ENCODE assay signal across 1 cellular context in the genomic region with DNA sequence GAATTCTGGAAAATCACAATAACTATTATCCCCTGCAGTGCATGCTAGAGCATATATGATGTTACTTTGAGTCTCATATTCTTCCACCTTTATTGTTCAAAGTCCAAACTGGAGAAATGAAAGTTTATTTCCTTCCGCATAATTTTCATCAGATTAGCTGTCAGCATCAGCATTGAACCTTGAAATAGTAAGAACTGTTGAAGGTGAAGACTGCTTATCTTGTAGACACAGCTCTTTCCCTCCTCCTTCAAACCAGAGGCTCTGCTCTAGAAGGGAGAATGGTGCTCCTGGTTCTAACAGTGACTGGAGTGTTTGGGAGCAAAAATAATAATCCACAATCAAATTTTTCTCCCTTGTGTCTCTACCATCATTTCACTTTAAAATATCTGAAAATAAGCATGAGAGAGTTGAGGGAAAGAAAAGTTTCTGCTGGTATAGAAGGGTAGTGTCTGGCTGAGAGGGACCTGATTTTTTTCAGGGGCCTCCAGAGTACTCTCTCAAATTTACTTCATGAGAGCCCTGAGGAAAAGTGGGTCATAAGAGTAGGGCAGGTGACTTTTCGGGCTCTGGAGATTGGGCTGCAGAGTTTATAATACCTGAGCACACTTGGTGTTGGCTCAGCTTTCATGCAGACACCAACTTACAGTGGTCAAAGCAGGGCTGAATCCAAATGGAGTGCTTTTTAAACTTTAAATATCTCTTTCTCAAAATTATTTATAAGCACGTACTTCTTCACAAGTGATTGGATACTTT.
A peak's percentile ranks its signal among the peaks of the same experiment; 100 is the strongest.
TF ChIP-seq lines count a peak whose summit lies in the region.

No MANE protein-coding gene starts in this region.

TF ChIP-seq in K562, 482 proteins besides CTCF, POLR2A, EP300 and RAD21 (continued from another document and continues in another):
- no peak for TF ChIP-seq EZH2 (IDR thresholded peaks at IDR 0.05; ENCODE audit: borderline replicate concordance, low read depth, low read length)
- TF ChIP-seq, protein P1, sequence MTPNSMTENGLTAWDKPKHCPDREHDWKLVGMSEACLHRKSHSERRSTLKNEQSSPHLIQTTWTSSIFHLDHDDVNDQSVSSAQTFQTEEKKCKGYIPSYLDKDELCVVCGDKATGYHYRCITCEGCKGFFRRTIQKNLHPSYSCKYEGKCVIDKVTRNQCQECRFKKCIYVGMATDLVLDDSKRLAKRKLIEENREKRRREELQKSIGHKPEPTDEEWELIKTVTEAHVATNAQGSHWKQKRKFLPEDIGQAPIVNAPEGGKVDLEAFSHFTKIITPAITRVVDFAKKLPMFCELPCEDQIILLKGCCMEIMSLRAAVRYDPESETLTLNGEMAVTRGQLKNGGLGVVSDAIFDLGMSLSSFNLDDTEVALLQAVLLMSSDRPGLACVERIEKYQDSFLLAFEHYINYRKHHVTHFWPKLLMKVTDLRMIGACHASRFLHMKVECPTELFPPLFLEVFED (CRISPR knock-in tag; conservative IDR thresholded peaks at IDR 0.05), result no peak
- peak; percentile 90 for TF ChIP-seq TEAD4 (IDR thresholded peaks at IDR 0.05; ENCODE audit: low read length)
- no peak for TF ChIP-seq TEAD4 (CRISPR knock-in tag; IDR thresholded peaks at IDR 0.05; ENCODE audit: borderline replicate concordance)
- TF ChIP-seq MAFG (tag; conservative IDR thresholded peaks at IDR 0.05), result no peak
- TF ChIP-seq, protein P2, sequence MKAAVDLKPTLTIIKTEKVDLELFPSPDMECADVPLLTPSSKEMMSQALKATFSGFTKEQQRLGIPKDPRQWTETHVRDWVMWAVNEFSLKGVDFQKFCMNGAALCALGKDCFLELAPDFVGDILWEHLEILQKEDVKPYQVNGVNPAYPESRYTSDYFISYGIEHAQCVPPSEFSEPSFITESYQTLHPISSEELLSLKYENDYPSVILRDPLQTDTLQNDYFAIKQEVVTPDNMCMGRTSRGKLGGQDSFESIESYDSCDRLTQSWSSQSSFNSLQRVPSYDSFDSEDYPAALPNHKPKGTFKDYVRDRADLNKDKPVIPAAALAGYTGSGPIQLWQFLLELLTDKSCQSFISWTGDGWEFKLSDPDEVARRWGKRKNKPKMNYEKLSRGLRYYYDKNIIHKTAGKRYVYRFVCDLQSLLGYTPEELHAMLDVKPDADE (conservative IDR thresholded peaks at IDR 0.05; ENCODE audit: control insufficient read depth, low read depth, low read length), result no peak
- TF ChIP-seq TRIM28 (IDR thresholded peaks at IDR 0.05), result no peak
- TF ChIP-seq, protein P3, sequence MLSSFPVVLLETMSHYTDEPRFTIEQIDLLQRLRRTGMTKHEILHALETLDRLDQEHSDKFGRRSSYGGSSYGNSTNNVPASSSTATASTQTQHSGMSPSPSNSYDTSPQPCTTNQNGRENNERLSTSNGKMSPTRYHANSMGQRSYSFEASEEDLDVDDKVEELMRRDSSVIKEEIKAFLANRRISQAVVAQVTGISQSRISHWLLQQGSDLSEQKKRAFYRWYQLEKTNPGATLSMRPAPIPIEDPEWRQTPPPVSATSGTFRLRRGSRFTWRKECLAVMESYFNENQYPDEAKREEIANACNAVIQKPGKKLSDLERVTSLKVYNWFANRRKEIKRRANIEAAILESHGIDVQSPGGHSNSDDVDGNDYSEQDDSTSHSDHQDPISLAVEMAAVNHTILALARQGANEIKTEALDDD (IDR thresholded peaks at IDR 0.05), result peak; percentile 24; the same call in 1 of the 2 replicates
- TF ChIP-seq ZBTB17 (CRISPR knock-in tag; IDR thresholded peaks at IDR 0.05), result no peak
- TF ChIP-seq POU5F1 (IDR thresholded peaks at IDR 0.05; ENCODE audit: borderline replicate concordance, low read depth, low read length, partially characterized antibody), result no peak
- peak; percentile 91 for TF ChIP-seq CBFA2T3 (IDR thresholded peaks at IDR 0.05)
- TF ChIP-seq, protein P4, sequence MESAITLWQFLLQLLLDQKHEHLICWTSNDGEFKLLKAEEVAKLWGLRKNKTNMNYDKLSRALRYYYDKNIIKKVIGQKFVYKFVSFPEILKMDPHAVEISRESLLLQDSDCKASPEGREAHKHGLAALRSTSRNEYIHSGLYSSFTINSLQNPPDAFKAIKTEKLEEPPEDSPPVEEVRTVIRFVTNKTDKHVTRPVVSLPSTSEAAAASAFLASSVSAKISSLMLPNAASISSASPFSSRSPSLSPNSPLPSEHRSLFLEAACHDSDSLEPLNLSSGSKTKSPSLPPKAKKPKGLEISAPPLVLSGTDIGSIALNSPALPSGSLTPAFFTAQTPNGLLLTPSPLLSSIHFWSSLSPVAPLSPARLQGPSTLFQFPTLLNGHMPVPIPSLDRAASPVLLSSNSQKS (CRISPR knock-in tag; IDR thresholded peaks at IDR 0.05), result no peak
- no peak for TF ChIP-seq ZNF165 (CRISPR knock-in tag; IDR thresholded peaks at IDR 0.05; ENCODE audit: borderline replicate concordance)
- peak; percentile 81 for TF ChIP-seq GATA2 (CRISPR knock-in tag; IDR thresholded peaks at IDR 0.05)
- TF ChIP-seq, protein P5, sequence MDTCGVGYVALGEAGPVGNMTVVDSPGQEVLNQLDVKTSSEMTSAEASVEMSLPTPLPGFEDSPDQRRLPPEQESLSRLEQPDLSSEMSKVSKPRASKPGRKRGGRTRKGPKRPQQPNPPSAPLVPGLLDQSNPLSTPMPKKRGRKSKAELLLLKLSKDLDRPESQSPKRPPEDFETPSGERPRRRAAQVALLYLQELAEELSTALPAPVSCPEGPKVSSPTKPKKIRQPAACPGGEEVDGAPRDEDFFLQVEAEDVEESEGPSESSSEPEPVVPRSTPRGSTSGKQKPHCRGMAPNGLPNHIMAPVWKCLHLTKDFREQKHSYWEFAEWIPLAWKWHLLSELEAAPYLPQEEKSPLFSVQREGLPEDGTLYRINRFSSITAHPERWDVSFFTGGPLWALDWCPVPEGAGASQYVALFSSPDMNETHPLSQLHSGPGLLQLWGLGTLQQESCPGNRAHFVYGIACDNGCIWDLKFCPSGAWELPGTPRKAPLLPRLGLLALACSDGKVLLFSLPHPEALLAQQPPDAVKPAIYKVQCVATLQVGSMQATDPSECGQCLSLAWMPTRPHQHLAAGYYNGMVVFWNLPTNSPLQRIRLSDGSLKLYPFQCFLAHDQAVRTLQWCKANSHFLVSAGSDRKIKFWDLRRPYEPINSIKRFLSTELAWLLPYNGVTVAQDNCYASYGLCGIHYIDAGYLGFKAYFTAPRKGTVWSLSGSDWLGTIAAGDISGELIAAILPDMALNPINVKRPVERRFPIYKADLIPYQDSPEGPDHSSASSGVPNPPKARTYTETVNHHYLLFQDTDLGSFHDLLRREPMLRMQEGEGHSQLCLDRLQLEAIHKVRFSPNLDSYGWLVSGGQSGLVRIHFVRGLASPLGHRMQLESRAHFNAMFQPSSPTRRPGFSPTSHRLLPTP (IDR thresholded peaks at IDR 0.05; ENCODE audit: borderline replicate concordance, extremely low read depth, insufficient read length), result no peak
- peak; percentile 59 for TF ChIP-seq RBBP5 (IDR thresholded peaks at IDR 0.05; ENCODE audit: borderline replicate concordance, insufficient read depth, low read length, poor library complexity, severe bottlenecking)
- TF ChIP-seq, protein P6, sequence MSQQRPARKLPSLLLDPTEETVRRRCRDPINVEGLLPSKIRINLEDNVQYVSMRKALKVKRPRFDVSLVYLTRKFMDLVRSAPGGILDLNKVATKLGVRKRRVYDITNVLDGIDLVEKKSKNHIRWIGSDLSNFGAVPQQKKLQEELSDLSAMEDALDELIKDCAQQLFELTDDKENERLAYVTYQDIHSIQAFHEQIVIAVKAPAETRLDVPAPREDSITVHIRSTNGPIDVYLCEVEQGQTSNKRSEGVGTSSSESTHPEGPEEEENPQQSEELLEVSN (IDR thresholded peaks at IDR 0.05; ENCODE audit: borderline replicate concordance in 1 of 2, extremely low read depth in 1 of 2, insufficient read depth in 1 of 2, insufficient read length in 1 of 2, low read depth in 1 of 2, low read length in 1 of 2, poor library complexity in 1 of 2, severe bottlenecking in 1 of 2), result no peak
- TF ChIP-seq SOX6 (IDR thresholded peaks at IDR 0.05), result peak; percentile 80
- TF ChIP-seq, protein P7, sequence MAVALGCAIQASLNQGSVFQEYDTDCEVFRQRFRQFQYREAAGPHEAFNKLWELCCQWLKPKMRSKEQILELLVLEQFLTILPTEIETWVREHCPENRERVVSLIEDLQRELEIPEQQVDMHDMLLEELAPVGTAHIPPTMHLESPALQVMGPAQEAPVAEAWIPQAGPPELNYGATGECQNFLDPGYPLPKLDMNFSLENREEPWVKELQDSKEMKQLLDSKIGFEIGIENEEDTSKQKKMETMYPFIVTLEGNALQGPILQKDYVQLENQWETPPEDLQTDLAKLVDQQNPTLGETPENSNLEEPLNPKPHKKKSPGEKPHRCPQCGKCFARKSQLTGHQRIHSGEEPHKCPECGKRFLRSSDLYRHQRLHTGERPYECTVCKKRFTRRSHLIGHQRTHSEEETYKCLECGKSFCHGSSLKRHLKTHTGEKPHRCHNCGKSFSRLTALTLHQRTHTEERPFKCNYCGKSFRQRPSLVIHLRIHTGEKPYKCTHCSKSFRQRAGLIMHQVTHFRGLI (CRISPR knock-in tag; IDR thresholded peaks at IDR 0.05), result no peak
- TF ChIP-seq, protein P8, sequence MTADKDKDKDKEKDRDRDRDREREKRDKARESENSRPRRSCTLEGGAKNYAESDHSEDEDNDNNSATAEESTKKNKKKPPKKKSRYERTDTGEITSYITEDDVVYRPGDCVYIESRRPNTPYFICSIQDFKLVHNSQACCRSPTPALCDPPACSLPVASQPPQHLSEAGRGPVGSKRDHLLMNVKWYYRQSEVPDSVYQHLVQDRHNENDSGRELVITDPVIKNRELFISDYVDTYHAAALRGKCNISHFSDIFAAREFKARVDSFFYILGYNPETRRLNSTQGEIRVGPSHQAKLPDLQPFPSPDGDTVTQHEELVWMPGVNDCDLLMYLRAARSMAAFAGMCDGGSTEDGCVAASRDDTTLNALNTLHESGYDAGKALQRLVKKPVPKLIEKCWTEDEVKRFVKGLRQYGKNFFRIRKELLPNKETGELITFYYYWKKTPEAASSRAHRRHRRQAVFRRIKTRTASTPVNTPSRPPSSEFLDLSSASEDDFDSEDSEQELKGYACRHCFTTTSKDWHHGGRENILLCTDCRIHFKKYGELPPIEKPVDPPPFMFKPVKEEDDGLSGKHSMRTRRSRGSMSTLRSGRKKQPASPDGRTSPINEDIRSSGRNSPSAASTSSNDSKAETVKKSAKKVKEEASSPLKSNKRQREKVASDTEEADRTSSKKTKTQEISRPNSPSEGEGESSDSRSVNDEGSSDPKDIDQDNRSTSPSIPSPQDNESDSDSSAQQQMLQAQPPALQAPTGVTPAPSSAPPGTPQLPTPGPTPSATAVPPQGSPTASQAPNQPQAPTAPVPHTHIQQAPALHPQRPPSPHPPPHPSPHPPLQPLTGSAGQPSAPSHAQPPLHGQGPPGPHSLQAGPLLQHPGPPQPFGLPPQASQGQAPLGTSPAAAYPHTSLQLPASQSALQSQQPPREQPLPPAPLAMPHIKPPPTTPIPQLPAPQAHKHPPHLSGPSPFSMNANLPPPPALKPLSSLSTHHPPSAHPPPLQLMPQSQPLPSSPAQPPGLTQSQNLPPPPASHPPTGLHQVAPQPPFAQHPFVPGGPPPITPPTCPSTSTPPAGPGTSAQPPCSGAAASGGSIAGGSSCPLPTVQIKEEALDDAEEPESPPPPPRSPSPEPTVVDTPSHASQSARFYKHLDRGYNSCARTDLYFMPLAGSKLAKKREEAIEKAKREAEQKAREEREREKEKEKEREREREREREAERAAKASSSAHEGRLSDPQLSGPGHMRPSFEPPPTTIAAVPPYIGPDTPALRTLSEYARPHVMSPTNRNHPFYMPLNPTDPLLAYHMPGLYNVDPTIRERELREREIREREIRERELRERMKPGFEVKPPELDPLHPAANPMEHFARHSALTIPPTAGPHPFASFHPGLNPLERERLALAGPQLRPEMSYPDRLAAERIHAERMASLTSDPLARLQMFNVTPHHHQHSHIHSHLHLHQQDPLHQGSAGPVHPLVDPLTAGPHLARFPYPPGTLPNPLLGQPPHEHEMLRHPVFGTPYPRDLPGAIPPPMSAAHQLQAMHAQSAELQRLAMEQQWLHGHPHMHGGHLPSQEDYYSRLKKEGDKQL (CRISPR knock-in tag; IDR thresholded peaks at IDR 0.05; ENCODE audit: borderline replicate concordance), result no peak
- peak; percentile 23; the same call in 1 of the 2 replicates for TF ChIP-seq ZNF24 (IDR thresholded peaks at IDR 0.05)
- no peak for TF ChIP-seq GTF2A2 (tag; IDR thresholded peaks at IDR 0.05)
- TF ChIP-seq CTBP1 (IDR thresholded peaks at IDR 0.05; ENCODE audit: borderline replicate concordance), result peak; percentile 52; the same call in 1 of the 2 replicates
- 0 out of 4 replicates have a peak, but pooled peaks of 1 of the 2 experiments have one; percentile 33 for TF ChIP-seq MAZ (CRISPR knock-in tag; conservative IDR thresholded peaks at IDR 0.05 in 1 of 2, IDR thresholded peaks at IDR 0.05 in 1 of 2)
- TF ChIP-seq, protein P9, sequence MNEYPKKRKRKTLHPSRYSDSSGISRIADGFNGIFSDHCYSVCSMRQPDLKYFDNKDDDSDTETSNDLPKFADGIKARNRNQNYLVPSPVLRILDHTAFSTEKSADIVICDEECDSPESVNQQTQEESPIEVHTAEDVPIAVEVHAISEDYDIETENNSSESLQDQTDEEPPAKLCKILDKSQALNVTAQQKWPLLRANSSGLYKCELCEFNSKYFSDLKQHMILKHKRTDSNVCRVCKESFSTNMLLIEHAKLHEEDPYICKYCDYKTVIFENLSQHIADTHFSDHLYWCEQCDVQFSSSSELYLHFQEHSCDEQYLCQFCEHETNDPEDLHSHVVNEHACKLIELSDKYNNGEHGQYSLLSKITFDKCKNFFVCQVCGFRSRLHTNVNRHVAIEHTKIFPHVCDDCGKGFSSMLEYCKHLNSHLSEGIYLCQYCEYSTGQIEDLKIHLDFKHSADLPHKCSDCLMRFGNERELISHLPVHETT (CRISPR knock-in tag; conservative IDR thresholded peaks at IDR 0.05 in 1 of 2, IDR thresholded peaks at IDR 0.05 in 1 of 2), result no peak
- TF ChIP-seq, protein P10, sequence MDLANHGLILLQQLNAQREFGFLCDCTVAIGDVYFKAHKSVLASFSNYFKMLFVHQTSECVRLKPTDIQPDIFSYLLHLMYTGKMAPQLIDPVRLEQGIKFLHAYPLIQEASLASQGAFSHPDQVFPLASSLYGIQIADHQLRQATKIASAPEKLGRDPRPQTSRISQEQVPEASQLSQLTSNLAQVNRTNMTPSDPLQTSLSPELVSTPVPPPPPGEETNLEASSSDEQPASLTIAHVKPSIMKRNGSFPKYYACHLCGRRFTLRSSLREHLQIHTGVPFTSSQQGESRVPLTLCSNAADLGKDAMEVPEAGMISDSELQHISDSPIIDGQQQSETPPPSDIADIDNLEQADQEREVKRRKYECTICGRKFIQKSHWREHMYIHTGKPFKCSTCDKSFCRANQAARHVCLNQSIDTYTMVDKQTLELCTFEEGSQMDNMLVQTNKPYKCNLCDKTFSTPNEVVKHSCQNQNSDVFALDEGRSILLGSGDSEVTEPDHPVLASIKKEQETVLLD (IDR thresholded peaks at IDR 0.05), result no peak
- TF ChIP-seq GTF2E2 (tag; IDR thresholded peaks at IDR 0.05), result no peak
- peak; percentile 88 for TF ChIP-seq KDM1A (IDR thresholded peaks at IDR 0.05)
- peak; percentile 59 for TF ChIP-seq HDAC3 (IDR thresholded peaks at IDR 0.05; ENCODE audit: borderline replicate concordance, partially characterized antibody)
- TF ChIP-seq NEUROD1 (IDR thresholded peaks at IDR 0.05; ENCODE audit: borderline replicate concordance, low read depth, low read length, partially characterized antibody), result peak; percentile 66
- TF ChIP-seq, protein P11, sequence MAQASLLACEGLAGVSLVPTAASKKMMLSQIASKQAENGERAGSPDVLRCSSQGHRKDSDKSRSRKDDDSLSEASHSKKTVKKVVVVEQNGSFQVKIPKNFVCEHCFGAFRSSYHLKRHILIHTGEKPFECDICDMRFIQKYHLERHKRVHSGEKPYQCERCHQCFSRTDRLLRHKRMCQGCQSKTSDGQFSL (CRISPR knock-in tag; IDR thresholded peaks at IDR 0.05), result no peak
- TF ChIP-seq, protein P11 (tag; IDR thresholded peaks at IDR 0.05), result no peak
- TF ChIP-seq RCOR1 (IDR thresholded peaks at IDR 0.05; ENCODE audit: borderline replicate concordance in 1 of 2, low read depth in 2 of 2, low read length in 2 of 2), result peak in 1 of 2 experiments; percentile 89; a peak in 2 of 4 replicates
